21 cellular contexts compared by ENCODE assay signal in the genomic region with DNA sequence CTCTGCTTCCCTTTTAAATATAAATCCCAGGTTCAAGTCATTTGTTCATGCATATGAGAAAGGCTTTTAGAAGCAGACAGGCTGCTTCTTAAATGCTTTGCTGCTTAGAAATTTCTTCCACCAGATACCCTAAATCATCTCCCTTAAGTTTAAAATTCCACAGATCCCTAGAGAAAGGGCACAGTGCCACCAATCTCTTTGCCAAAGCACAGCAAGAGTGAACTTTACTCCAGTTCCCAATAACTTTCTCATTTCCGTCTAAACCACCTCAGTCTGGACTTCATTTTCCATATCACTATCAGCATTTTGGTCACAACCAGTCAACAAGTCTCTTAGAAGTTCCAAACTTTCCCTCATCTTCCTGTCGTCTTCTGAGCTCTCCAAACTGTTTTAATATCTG.
"Had no signal": no experiment of that assay in that cellular context is flagged by ENCODE, and none has a peak within 500 bp of the region (broad histone marks: within the 10 kb centered on the region; RNA-seq: fewer than 3 reads in every experiment).

No MANE protein-coding gene starts in this region.

- H3K4me1 Mint-ChIP-seq: activated B cell treated with CpG ODN at 0.5 μM for 24 hours had no signal

- ATAC-seq: activated naive CD4-positive, alpha-beta T cell treated with anti-CD3 and anti-CD28 coated beads, Interleukin-2, amount 50 U/mL, for 72 hours had no signal

- DNase-seq: activated B cell treated with CpG ODN at 0.5 μM for 24 hours; activated CD4-positive, alpha-beta memory T cell treated with anti-CD3 and anti-CD28 coated beads for 36 hours; activated CD4-positive, alpha-beta T cell treated with anti-CD3 and anti-CD28 coated beads for 4 hours; activated gamma-delta T cell treated with Interleukin-2 at 50 U/mL for 16 hours; activated T-cell treated with anti-CD3 and anti-CD28 coated beads for 4 hours; amniotic stem cell; central memory CD4-positive, alpha-beta T cell; colonic mucosa; foreskin melanocyte; head of caudate nucleus; left ventricle myocardium inferior; mammary epithelial cell; T-helper 1 cell; T-helper 9 cell had no signal

- H3K36me3 ChIP-seq: colonic mucosa, left ventricle myocardium inferior, prostate gland, right atrium auricular region, tibial nerve had no signal

- H3K27me3 ChIP-seq: colonic mucosa, right atrium auricular region, tibial nerve had no signal

- H3K4me1 ChIP-seq: colonic mucosa, left ventricle myocardium inferior, prostate gland, right atrium auricular region, tibial nerve had no signal

- H3K27ac ChIP-seq: colonic mucosa, left ventricle myocardium inferior, prostate gland, right atrium auricular region, tibial nerve had no signal

- H3K9me3 Mint-ChIP-seq: activated naive CD4-positive, alpha-beta T cell treated with anti-CD3 and anti-CD28 coated beads, Interleukin-2, amount 50 U/mL, for 72 hours; activated T-helper 1 cell treated with anti-CD3 and anti-CD28 coated beads, Interleukin-12 subunit alpha, Interleukin-12 subunit beta, Interleukin-2, Interleukin-4 antibody, amounts not matched to agents 30 ng/mL and 10 ng/mL and 1 ng/mL, durations not matched to agents 14 hours and 24 hours and 36 hours; stimulated activated naive CD8-positive, alpha-beta T cell treated with anti-CD3 and anti-CD28 coated beads, Interleukin-15, Interleukin-2, amounts not matched to agents 100 ng/mL and 50 ng/mL, for 24 hours had no signal

- H3K9me3 ChIP-seq: colonic mucosa, prostate gland, right atrium auricular region, tibial nerve had no signal

- H3K4me3 ChIP-seq: colonic mucosa, left ventricle myocardium inferior, prostate gland, right atrium auricular region, tibial nerve had no signal

- H3K27ac Mint-ChIP-seq: activated B cell treated with CpG ODN at 0.5 μM for 24 hours; activated CD4-positive, alpha-beta memory T cell treated with anti-CD3 and anti-CD28 coated beads for 36 hours; activated naive CD4-positive, alpha-beta T cell treated with anti-CD3 and anti-CD28 coated beads, Interleukin-2, amount 50 U/mL, for 72 hours; activated T-helper 1 cell treated with anti-CD3 and anti-CD28 coated beads, Interleukin-12 subunit alpha, Interleukin-12 subunit beta, Interleukin-2, Interleukin-4 antibody, amounts not matched to agents 30 ng/mL and 10 ng/mL and 1 ng/mL, durations not matched to agents 14 hours and 24 hours and 36 hours; stimulated activated naive CD8-positive, alpha-beta T cell treated with anti-CD3 and anti-CD28 coated beads, Interleukin-15, Interleukin-2, amounts not matched to agents 100 ng/mL and 50 ng/mL, for 24 hours had no signal

- H3K27me3 Mint-ChIP-seq: activated B cell treated with CpG ODN at 0.5 μM for 24 hours; activated CD4-positive, alpha-beta memory T cell treated with anti-CD3 and anti-CD28 coated beads for 36 hours; brain; stimulated activated naive CD8-positive, alpha-beta T cell treated with anti-CD3 and anti-CD28 coated beads, Interleukin-15, Interleukin-2, amounts not matched to agents 100 ng/mL and 50 ng/mL, for 24 hours had no signal

- H3K36me3 Mint-ChIP-seq: activated CD4-positive, alpha-beta memory T cell treated with anti-CD3 and anti-CD28 coated beads for 36 hours; activated naive CD4-positive, alpha-beta T cell treated with anti-CD3 and anti-CD28 coated beads, Interleukin-2, amount 50 U/mL, for 72 hours; brain had no signal

- H3K4me3 Mint-ChIP-seq: activated B cell treated with CpG ODN at 0.5 μM for 24 hours; activated CD4-positive, alpha-beta memory T cell treated with anti-CD3 and anti-CD28 coated beads for 36 hours; activated T-helper 1 cell treated with anti-CD3 and anti-CD28 coated beads, Interleukin-12 subunit alpha, Interleukin-12 subunit beta, Interleukin-2, Interleukin-4 antibody, amounts not matched to agents 30 ng/mL and 10 ng/mL and 1 ng/mL, durations not matched to agents 14 hours and 24 hours and 36 hours; brain; stimulated activated naive CD8-positive, alpha-beta T cell treated with anti-CD3 and anti-CD28 coated beads, Interleukin-15, Interleukin-2, amounts not matched to agents 100 ng/mL and 50 ng/mL, for 24 hours had no signal
